In the genomic region with DNA sequence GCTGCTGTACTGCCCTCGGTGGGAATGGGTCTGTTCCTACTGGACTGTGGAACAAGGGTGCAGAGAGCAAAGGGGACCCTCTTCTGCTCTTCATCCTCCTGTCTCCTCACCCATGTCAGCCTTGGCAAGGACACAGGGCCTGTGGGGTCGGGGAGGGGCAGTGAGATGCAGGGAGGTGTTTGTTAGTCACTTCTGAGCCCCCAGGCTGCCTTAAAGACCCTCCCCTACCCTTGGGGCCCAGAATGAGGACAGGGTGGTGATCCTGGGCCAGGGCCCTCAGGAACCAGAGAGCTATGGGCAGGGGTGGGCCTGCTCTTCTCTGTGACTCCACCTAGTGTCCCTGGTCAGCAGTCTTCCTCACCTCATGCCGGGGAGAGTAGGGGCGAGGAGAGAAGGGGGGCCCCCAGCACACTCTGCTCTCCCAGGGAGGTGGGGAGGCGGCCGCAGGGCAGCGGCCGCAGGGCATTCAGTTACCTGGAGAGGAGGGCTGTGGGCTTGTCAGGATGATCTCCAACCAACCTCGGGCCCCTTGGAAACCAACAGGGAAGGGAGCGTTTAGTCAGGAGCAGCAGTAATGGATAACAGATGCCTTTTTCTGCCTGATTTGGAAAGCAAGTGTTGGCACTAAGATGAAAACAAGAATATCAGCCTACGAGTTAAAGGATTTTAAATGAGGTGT, we compare ENCODE assay signal across 28 cellular contexts.
DNase-seq lines count a peak whose midpoint lies in the region; ATAC-seq and TF ChIP-seq lines count a peak whose summit lies in the region.
"Had no signal": no experiment of that assay in that cellular context is flagged by ENCODE, and none has a peak within 500 bp of the region (broad histone marks: within the 10 kb centered on the region; RNA-seq: fewer than 3 reads in every experiment).

No MANE protein-coding gene starts in this region.

- in situ Hi-C loops in HAP-1 (cut with MboI; ENCODE audit: low sequenced_read_pairs), result no loop called here

- H3K36me3 ChIP-seq in hepatocyte (replicated peaks; ENCODE audit: insufficient read depth, low read depth), result no peaks in the 10 kb centered on the region
- no peaks in the 10 kb centered on the region for H3K36me3 ChIP-seq in HAP-1 (replicated peaks)
- H3K36me3 ChIP-seq: adrenal gland, MG63, pancreas had no signal

- peak overlapping the region; percentile 24 for H3K27ac ChIP-seq in hepatocyte
- H3K27ac ChIP-seq: 22Rv1, pancreas had no signal

- H3K4me1 ChIP-seq in hepatocyte (ENCODE audit: insufficient read depth), result peaks cover 12% of the 10 kb centered on the region
- no peaks in the 10 kb centered on the region for H3K4me1 ChIP-seq in HAP-1
- H3K4me1 ChIP-seq: pancreas had no signal

- ATAC-seq in SK-N-SH treated with all-trans-retinoic acid at 6 μM for 48 hours (peak; percentile 35), sciatic nerve (peak; percentile 25), GM19467 (IDR thresholded peaks at IDR 0.05; ENCODE audit: unreplicated experiment) (no peak)
- ATAC-seq: CD8-positive, alpha-beta T cell; effector memory CD8-positive, alpha-beta T cell; esophagus mucosa; left colon; naive thymus-derived CD8-positive, alpha-beta T cell had no signal

- no peak for TF ChIP-seq CTCF in hepatocyte (IDR thresholded peaks at IDR 0.05; ENCODE audit: poor library complexity)

- no peaks in the 10 kb centered on the region for H3K79me2 ChIP-seq in hepatocyte

- 50% methylated on average over 10 of the region's 11 CpGs for WGBS in hepatocyte (ENCODE audit: low lambda C conversion rate, missing lambda C conversion rate)

- H3K9me3 ChIP-seq in hepatocyte (ENCODE audit: low read depth), result no peaks in the 10 kb centered on the region
- no peaks in the 10 kb centered on the region for H3K9me3 ChIP-seq in HAP-1
- H3K9me3 ChIP-seq: adrenal gland, MG63, pancreas had no signal

- intact Hi-C loops in sciatic nerve (cut with DNase I), result no loop called here

- H3K9me2 ChIP-seq in hepatocyte (replicated peaks; ENCODE audit: insufficient read depth), result no peaks in the 10 kb centered on the region

- H4K20me1 ChIP-seq in hepatocyte (ENCODE audit: insufficient read depth, poor library complexity, severe bottlenecking), result no peaks in the 10 kb centered on the region

- DNase-seq in NCI-H1694 treated with DMSO at 0.1 percent for 48 hours (lab: John Stamatoyannopoulos, UW) (peak; percentile 8), NCI-H1694 (lab: John Stamatoyannopoulos, UW) (no peak), hepatocyte (ENCODE audit: low spot score) (no peak), sciatic nerve (ENCODE audit: low spot score) (no peak), HK-2 (ENCODE audit: unreplicated experiment) (no peak), HAP-1 (ENCODE audit: low spot score in 2 of 2) (no peak)
- DNase-seq: activated gamma-delta T cell; activated T-cell treated with anti-CD3 and anti-CD28 coated beads, Interleukin-2, amount 50 U/mL, for 1 hour; adrenal gland; AML-193; CD8-positive, alpha-beta T cell; DMS153; effector memory CD8-positive, alpha-beta T cell; KBM-7; MG63; naive thymus-derived CD8-positive, alpha-beta T cell; NCI-H1417 treated with DMSO at 0.1 percent for 48 hours; NCI-H524; NK-92 treated with Interleukin-12 subunit alpha and Interleukin-12 subunit beta, amount 100 ng/mL, for 24 hours; SIG-M5; T-helper 1 cell; trophoblast cell had no signal

- H2AFZ ChIP-seq in hepatocyte, result no peak overlapping the region

- H3K27me3 ChIP-seq in hepatocyte (no peaks in the 10 kb centered on the region), HAP-1 (ENCODE audit: low read depth) (no peaks in the 10 kb centered on the region)
- H3K27me3 ChIP-seq: adrenal gland, MG63, pancreas had no signal

- H3K4me3 ChIP-seq in hepatocyte (no peak overlapping the region), HAP-1 (no peak overlapping the region)
- H3K4me3 ChIP-seq: adrenal gland, MG63, pancreas had no signal

- H3K4me2 ChIP-seq in hepatocyte, result no peak overlapping the region

TF ChIP-seq in SK-N-SH treated with all-trans-retinoic acid at 6 μM for 48 hours, 23 proteins besides CTCF, POLR2A, EP300 and RAD21:
- TF ChIP-seq PPARA (CRISPR knock-in tag; IDR thresholded peaks at IDR 0.05; ENCODE audit: borderline replicate concordance), result no peak
- TF ChIP-seq ESRRG (CRISPR knock-in tag; IDR thresholded peaks at IDR 0.05), result no peak
- TF ChIP-seq BACH2 (CRISPR knock-in tag; IDR thresholded peaks at IDR 0.05; ENCODE audit: borderline replicate concordance), result no peak
- TF ChIP-seq, protein P1, sequence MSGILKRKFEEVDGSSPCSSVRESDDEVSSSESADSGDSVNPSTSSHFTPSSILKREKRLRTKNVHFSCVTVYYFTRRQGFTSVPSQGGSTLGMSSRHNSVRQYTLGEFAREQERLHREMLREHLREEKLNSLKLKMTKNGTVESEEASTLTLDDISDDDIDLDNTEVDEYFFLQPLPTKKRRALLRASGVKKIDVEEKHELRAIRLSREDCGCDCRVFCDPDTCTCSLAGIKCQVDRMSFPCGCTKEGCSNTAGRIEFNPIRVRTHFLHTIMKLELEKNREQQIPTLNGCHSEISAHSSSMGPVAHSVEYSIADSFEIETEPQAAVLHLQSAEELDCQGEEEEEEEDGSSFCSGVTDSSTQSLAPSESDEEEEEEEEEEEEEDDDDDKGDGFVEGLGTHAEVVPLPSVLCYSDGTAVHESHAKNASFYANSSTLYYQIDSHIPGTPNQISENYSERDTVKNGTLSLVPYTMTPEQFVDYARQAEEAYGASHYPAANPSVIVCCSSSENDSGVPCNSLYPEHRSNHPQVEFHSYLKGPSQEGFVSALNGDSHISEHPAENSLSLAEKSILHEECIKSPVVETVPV (CRISPR knock-in tag; IDR thresholded peaks at IDR 0.05), result no peak
